13 cellular contexts compared by ENCODE assay signal in the genomic region with DNA sequence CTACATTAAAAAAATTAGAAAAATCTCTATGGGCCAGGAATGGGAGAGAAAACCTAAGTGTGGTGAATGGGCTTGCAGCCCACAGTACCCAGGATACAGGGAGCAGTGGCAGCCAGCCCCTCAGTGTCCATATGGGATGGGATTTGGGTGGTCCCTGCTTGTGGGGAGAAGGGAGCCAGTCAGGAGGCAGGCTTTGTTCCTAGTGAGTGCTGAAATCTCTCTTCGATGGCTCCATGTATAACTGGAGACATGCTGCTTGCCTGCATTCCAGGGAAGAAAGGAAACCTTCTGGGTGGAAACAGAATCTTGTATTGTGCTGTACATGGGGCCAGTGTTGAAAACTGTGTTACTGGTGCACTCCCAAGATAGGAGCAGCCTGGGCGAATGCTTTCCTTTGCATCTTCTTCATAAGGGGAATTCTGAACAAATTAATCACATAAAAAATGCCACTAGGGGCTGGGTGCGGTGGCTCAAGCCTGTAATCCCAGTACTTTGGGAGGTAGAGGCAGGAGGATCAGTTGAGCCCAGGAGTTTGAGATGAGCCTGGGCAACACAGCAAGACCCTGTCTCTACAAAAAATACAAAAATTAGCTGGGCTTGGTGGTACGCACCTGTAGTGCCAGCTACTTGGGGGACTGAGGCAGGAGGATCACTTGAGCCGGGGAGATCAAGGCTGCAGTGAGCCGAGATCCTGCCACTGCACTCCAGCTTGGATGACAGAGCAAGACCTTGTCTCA. TPM values are rescaled to one million over a fixed set of nuclear protein-coding genes. Genes with fewer than 3 reads are reported as not detected.
DNase-seq lines count a peak whose midpoint lies in the region; ATAC-seq and TF ChIP-seq lines count a peak whose summit lies in the region.
"Had no signal": no experiment of that assay in that cellular context is flagged by ENCODE, and none has a peak within 500 bp of the region (broad histone marks: within the 10 kb centered on the region; RNA-seq: fewer than 3 reads in every experiment).

No MANE protein-coding gene starts in this region.

- TF ChIP-seq POLR2A in breast epithelium (IDR thresholded peaks at IDR 0.05) (no peak), body of pancreas (IDR thresholded peaks at IDR 0.05) (no peak), tibial nerve (IDR thresholded peaks at IDR 0.05) (no peak)

- H3K27ac ChIP-seq in breast epithelium (no peak overlapping the region), body of pancreas (peak overlapping the region in 2 of 4 donors; percentile 35 to 61), tibial nerve (peak overlapping the region in 3 of 4 donors; percentile 35 to 63 (median 56))
- H3K27ac ChIP-seq: gastrocnemius medialis had no signal

- TF ChIP-seq CTCF in MCF 10A (IDR thresholded peaks at IDR 0.05; ENCODE audit: unreplicated experiment): no peak
- no peak for TF ChIP-seq CTCF in breast epithelium (IDR thresholded peaks at IDR 0.05)
- TF ChIP-seq CTCF in body of pancreas (IDR thresholded peaks at IDR 0.05): no peak
- no peak for TF ChIP-seq CTCF in tibial nerve (IDR thresholded peaks at IDR 0.05)

- peaks cover 18% of the 10 kb centered on the region for H3K4me1 Mint-ChIP-seq in MCF 10A (ENCODE audit: insufficient read depth, unreplicated experiment)
- H3K4me1 Mint-ChIP-seq in activated CD4-positive, alpha-beta T cell treated with anti-CD3 and anti-CD28 coated beads, Interleukin-2, amount 10 ng/mL, durations not matched to agents 7 days and 5 days: no peaks in the 10 kb centered on the region
- H3K4me1 Mint-ChIP-seq: activated CD8-positive, alpha-beta memory T cell treated with anti-CD3 and anti-CD28 coated beads, Interleukin-2, amount 10 ng/mL, durations not matched to agents 7 days and 5 days had no signal

- 78 to 88% methylated on average over 5 to 6 of the region's 6 CpGs for WGBS in body of pancreas, 2 donors
- 72 to 79% methylated on average over 6 of the region's 6 CpGs for WGBS in tibial nerve, 2 donors

- H3K4me3 ChIP-seq in breast epithelium (no peak overlapping the region), body of pancreas (no peak overlapping the region), tibial nerve (no peak overlapping the region)
- H3K4me3 ChIP-seq: gastrocnemius medialis had no signal

- peak overlapping the region; percentile 33 for H3K4me3 Mint-ChIP-seq in MCF 10A (ENCODE audit: unreplicated experiment)
- no peak overlapping the region for H3K4me3 Mint-ChIP-seq in activated CD4-positive, alpha-beta T cell treated with anti-CD3 and anti-CD28 coated beads, Interleukin-2, amount 10 ng/mL, durations not matched to agents 7 days and 5 days
- H3K4me3 Mint-ChIP-seq: activated CD8-positive, alpha-beta memory T cell treated with anti-CD3 and anti-CD28 coated beads, Interleukin-2, amount 10 ng/mL, durations not matched to agents 7 days and 5 days; CD8-positive, alpha-beta T cell had no signal

- BruUV-seq in MCF 10A (replicated peaks; lab: Mats Ljungman, UMichigan): no TSS peak

- H3K9me3 ChIP-seq in breast epithelium (no peaks in the 10 kb centered on the region), body of pancreas (no peaks in the 10 kb centered on the region), tibial nerve (no peaks in the 10 kb centered on the region)
- H3K9me3 ChIP-seq: gastrocnemius medialis had no signal

- TF ChIP-seq EP300 in tibial nerve (IDR thresholded peaks at IDR 0.05): no peak

- CTCF ChIA-PET in MCF 10A (lab: Yijun Ruan, JAX): interaction anchor here (1.0 kb wide), 1 partner anchor 1436 kb away, joined by 3 read pairs; no protein-coding TSS in a partner anchor
- CTCF ChIA-PET in activated CD4-positive, alpha-beta T cell treated with anti-CD3 and anti-CD28 coated beads, Interleukin-2, amount 10 ng/mL, durations not matched to agents 7 days and 5 days (lab: Charles Lee): interaction anchor here (0.8 kb wide), 1 partner anchor 11 kb away, joined by 3 read pairs; no protein-coding TSS in a partner anchor

- ATAC-seq in body of pancreas: peak; percentile 27
- ATAC-seq: activated CD8-positive, alpha-beta memory T cell treated with anti-CD3 and anti-CD28 coated beads, Interleukin-2, amount 10 ng/mL, durations not matched to agents 7 days and 5 days; CD8-positive, alpha-beta T cell; gastrocnemius medialis had no signal

- H3K4me1 ChIP-seq in breast epithelium: peaks cover 0 to 11% of the 10 kb centered on the region in 2 donors
- peaks cover 16% of the 10 kb centered on the region for H3K4me1 ChIP-seq in body of pancreas
- H3K4me1 ChIP-seq in tibial nerve: peaks cover 0 to 41% (median 11%) of the 10 kb centered on the region in 4 donors

- H3K27me3 ChIP-seq in breast epithelium (no peaks in the 10 kb centered on the region), body of pancreas (no peaks in the 10 kb centered on the region), tibial nerve (no peaks in the 10 kb centered on the region)
- H3K27me3 ChIP-seq: gastrocnemius medialis had no signal

- H3K36me3 ChIP-seq in breast epithelium (no peaks in the 10 kb centered on the region), body of pancreas (replicated peaks in 1 of 2; ENCODE audit: insufficient read depth in 1 of 2, low read depth in 2 of 2) (peaks cover 0 to 2% of the 10 kb centered on the region in 2 donors), tibial nerve (peaks cover 0 to 27% (median 0%) of the 10 kb centered on the region in 3 donors)

- no peaks in the 10 kb centered on the region for H3K9me3 Mint-ChIP-seq in MCF 10A (ENCODE audit: unreplicated experiment)
- no peaks in the 10 kb centered on the region for H3K9me3 Mint-ChIP-seq in activated CD4-positive, alpha-beta T cell treated with anti-CD3 and anti-CD28 coated beads, Interleukin-2, amount 10 ng/mL, durations not matched to agents 7 days and 5 days

- H3K27me3 Mint-ChIP-seq in MCF 10A (ENCODE audit: insufficient read depth, unreplicated experiment): no peaks in the 10 kb centered on the region
- peaks cover 31% of the 10 kb centered on the region for H3K27me3 Mint-ChIP-seq in activated CD4-positive, alpha-beta T cell treated with anti-CD3 and anti-CD28 coated beads, Interleukin-2, amount 10 ng/mL, durations not matched to agents 7 days and 5 days

- peak overlapping the region; percentile 76 for H3K27ac Mint-ChIP-seq in MCF 10A (ENCODE audit: low read depth, unreplicated experiment)
- no peak overlapping the region for H3K27ac Mint-ChIP-seq in activated CD4-positive, alpha-beta T cell treated with anti-CD3 and anti-CD28 coated beads, Interleukin-2, amount 10 ng/mL, durations not matched to agents 7 days and 5 days
- H3K27ac Mint-ChIP-seq: activated CD8-positive, alpha-beta memory T cell treated with anti-CD3 and anti-CD28 coated beads, Interleukin-2, amount 10 ng/mL, durations not matched to agents 7 days and 5 days; CD8-positive, alpha-beta T cell had no signal

- DNase-seq in MCF 10A (ENCODE audit: unreplicated experiment): no peak
- DNase-seq in breast epithelium (ENCODE audit: low spot score in 2 of 2): no peak
- DNase-seq in body of pancreas: no peak
- peak; percentile 53 for DNase-seq in mesenteric fat pad (ENCODE audit: low spot score)
- DNase-seq in tibial nerve (ENCODE audit: low spot score in 2 of 2): no peak
- no peak for DNase-seq in activated CD4-positive, alpha-beta T cell treated with anti-CD3 and anti-CD28 coated beads, Interleukin-2, amount 10 ng/mL, durations not matched to agents 7 days and 5 days
- no peak for DNase-seq in GOT3 (lab: John Stamatoyannopoulos, UW)
- DNase-seq in medulla oblongata (ENCODE audit: extremely low spot score): no peak
- DNase-seq: activated CD8-positive, alpha-beta memory T cell treated with anti-CD3 and anti-CD28 coated beads, Interleukin-2, amount 10 ng/mL, durations not matched to agents 7 days and 5 days; activated naive CD4-positive, alpha-beta T cell treated with Interleukin-2 at 50 U/mL for 16 hours; CD8-positive, alpha-beta T cell; NCI-H524 had no signal

- intact Hi-C loops in MCF 10A (cut with micrococcal nuclease): no loop called here
- intact Hi-C loops in breast epithelium (cut with DNase I; ENCODE audit: low total_unique reads): no loop called here
- intact Hi-C loops in body of pancreas (cut with DNase I): no loop called here

- POLR2A ChIA-PET in MCF 10A (lab: Yijun Ruan, JAX): interaction anchor here (0.7 to 1.5 kb wide), 3 partner anchors 33 to 820 kb away, joined by 3 to 14 read pairs (median 3); no protein-coding TSS in a partner anchor
- POLR2A ChIA-PET in activated CD4-positive, alpha-beta T cell treated with anti-CD3 and anti-CD28 coated beads, Interleukin-2, amount 10 ng/mL, durations not matched to agents 7 days and 5 days (lab: Charles Lee): no interaction called here

- H3K36me3 Mint-ChIP-seq in MCF 10A (ENCODE audit: insufficient read depth, unreplicated experiment): peaks cover 34% of the 10 kb centered on the region
- H3K36me3 Mint-ChIP-seq in activated CD4-positive, alpha-beta T cell treated with anti-CD3 and anti-CD28 coated beads, Interleukin-2, amount 10 ng/mL, durations not matched to agents 7 days and 5 days (ENCODE audit: low read depth): no peaks in the 10 kb centered on the region
- H3K36me3 Mint-ChIP-seq: activated CD8-positive, alpha-beta memory T cell treated with anti-CD3 and anti-CD28 coated beads, Interleukin-2, amount 10 ng/mL, durations not matched to agents 7 days and 5 days; CD8-positive, alpha-beta T cell had no signal

RNA-seq across cellular contexts. Expression of a gene that starts 36.0 kb away (rescaled TPM):
- total RNA-seq in MCF 10A (2022) (24.1 and 26.8 TPM in 2 replicates), breast epithelium (10 to 100 TPM; 16.0 to 33.1 (median 32.5) TPM), body of pancreas (10 to 100 TPM; 24.1 to 40.2 TPM), mesenteric fat pad (17.2 TPM), tibial nerve (10 to 100 TPM; 52.1 to 75.6 (median 63.7) TPM)
- total RNA-seq in activated CD4-positive, alpha-beta T cell treated with anti-CD3 and anti-CD28 coated beads, Interleukin-2, amount 10 ng/mL, durations not matched to agents 7 days and 5 days: under 1 TPM; 0.22 to 0.31 TPM

RNA-seq across cellular contexts. Expression of a gene that starts 41.6 kb away (rescaled TPM):
- total RNA-seq in MCF 10A (2022): 46.2 and 59.1 TPM in 2 replicates
- total RNA-seq in breast epithelium: 10 to 100 TPM; 21.0 to 23.3 (median 21.3) TPM
- total RNA-seq in body of pancreas: 10 to 100 TPM; 10.6 to 30.7 TPM
- 57.4 TPM for total RNA-seq in mesenteric fat pad
- 10 to 100 TPM; 18.8 to 34.2 (median 22.9) TPM for total RNA-seq in tibial nerve
- 10 to 100 TPM; 16.4 to 19.7 TPM for total RNA-seq in activated CD4-positive, alpha-beta T cell treated with anti-CD3 and anti-CD28 coated beads, Interleukin-2, amount 10 ng/mL, durations not matched to agents 7 days and 5 days

Comparison
In these comparisons a context has a peak if more than half of its experiments do, and no peak if none do; other contexts are left out.
1. H3K27ac ChIP-seq: peak in tibial nerve (3 of 4); none in breast epithelium (0 of 2).
2. RNA of a gene that starts 36.0 kb away (total RNA-seq): 52.1 to 75.6 TPM in tibial nerve, 24.1 to 40.2 TPM in body of pancreas, 16.0 to 33.1 TPM in breast epithelium, 24.1 to 26.8 TPM in MCF 10A and 17.2 TPM in mesenteric fat pad (single experiment); 0.22 to 0.31 TPM in activated CD4-positive, alpha-beta T cell treated with anti-CD3 and anti-CD28 coated beads, Interleukin-2, amount 10 ng/mL, durations not matched to agents 7 days and 5 days; every median in the first group is over 10 times any median in the second.